In genomic region chr16:29821663-29822115, GRCh38 we compare ENCODE assay signal across 8 cellular contexts. TPM values are rescaled to one million over a fixed set of nuclear protein-coding genes. Genes with fewer than 3 reads are reported as not detected.
A peak's percentile ranks its signal among the peaks of the same experiment; 100 is the strongest.
DNase-seq lines count a peak whose midpoint lies in the region; ATAC-seq and TF ChIP-seq lines count a peak whose summit lies in the region.

No MANE protein-coding gene starts in this region.

- BruUV-seq in MCF 10A (replicated peaks; lab: Mats Ljungman, UMichigan), result no TSS peak

- intact Hi-C loops in MCF 10A (cut with micrococcal nuclease), result loop anchor here (5.0 kb wide), 3 partner anchors 41 to 201 kb away; partner anchors contain the start of genes C16orf92, CDIPT, HIRIP3 and INO80E

- peak overlapping the region; percentile 96 for H3K27ac Mint-ChIP-seq in stimulated activated naive CD8-positive, alpha-beta T cell treated with anti-CD3 and anti-CD28 coated beads, Interleukin-15, Interleukin-2, amounts not matched to agents 100 ng/mL and 50 ng/mL, for 24 hours
- H3K27ac Mint-ChIP-seq in MCF 10A (ENCODE audit: low read depth, unreplicated experiment), result peak overlapping the region; percentile 1

- no peak for ATAC-seq in stimulated activated naive CD8-positive, alpha-beta T cell treated with anti-CD3 and anti-CD28 coated beads, Interleukin-15, Interleukin-2, amounts not matched to agents 100 U/mL and 50 U/mL, for 24 hours
- no peak for ATAC-seq in HG02642 (IDR thresholded peaks at IDR 0.05; ENCODE audit: poor library complexity, unreplicated experiment)

- no peak overlapping the region for H3K4me3 ChIP-seq in mesodermal cell (ENCODE audit: extremely low read depth, insufficient read depth, low read length, poor library complexity, severe bottlenecking)

- POLR2A ChIA-PET in MCF 10A (lab: Yijun Ruan, JAX), result interaction anchor here (0.5 to 7.9 kb wide), 12 partner anchors 11 to 174 kb away, joined by 3 to 120 read pairs (median 10); partner anchors contain the start of genes CDIPT, HIRIP3, INO80E and KCTD13

- peak overlapping the region; percentile 45 for H3K27ac ChIP-seq in mesodermal cell (ENCODE audit: low read depth, low read length, severe bottlenecking)

- H3K4me1 ChIP-seq in mesodermal cell (ENCODE audit: control insufficient read depth, insufficient read depth, low read length, poor library complexity, severe bottlenecking), result peaks cover 38% of the 10 kb centered on the region

- no peak for DNase-seq in stimulated activated naive CD8-positive, alpha-beta T cell treated with anti-CD3 and anti-CD28 coated beads, Interleukin-15, Interleukin-2, amounts not matched to agents 100 U/mL and 50 U/mL, for 24 hours
- DNase-seq in MCF 10A (ENCODE audit: unreplicated experiment), result peak; percentile 78
- no peak for DNase-seq in DMS153 treated with DMSO at 0.1 percent for 48 hours (lab: John Stamatoyannopoulos, UW; ENCODE audit: unreplicated experiment)
- no peak for DNase-seq in NCI-H2227 (lab: John Stamatoyannopoulos, UW; ENCODE audit: unreplicated experiment)
- no peak for DNase-seq in HuH-7.5 (ENCODE audit: low spot score)

- 90 to 91% methylated on average over 7 of the region's 7 CpGs for WGBS in mesodermal cell (ENCODE audit: insufficient coverage in 2 of 2), 2 experiments

- no peaks in the 10 kb centered on the region for H3K9me3 ChIP-seq in mesodermal cell (ENCODE audit: control insufficient read depth, low read length)

- peaks cover 40% of the 10 kb centered on the region for H3K36me3 Mint-ChIP-seq in stimulated activated naive CD8-positive, alpha-beta T cell treated with anti-CD3 and anti-CD28 coated beads, Interleukin-15, Interleukin-2, amounts not matched to agents 100 ng/mL and 50 ng/mL, for 24 hours (ENCODE audit: low read depth)
- peaks cover 53% of the 10 kb centered on the region for H3K36me3 Mint-ChIP-seq in MCF 10A (ENCODE audit: insufficient read depth, unreplicated experiment)

- CTCF ChIA-PET in MCF 10A (lab: Yijun Ruan, JAX), result interaction anchor here (0.6 to 6.2 kb wide), 5 partner anchors 17 to 45 kb away, joined by 3 to 52 read pairs (median 4); no protein-coding TSS in a partner anchor

- TF ChIP-seq CTCF in MCF 10A (IDR thresholded peaks at IDR 0.05; ENCODE audit: unreplicated experiment), result no peak

- no peaks in the 10 kb centered on the region for H3K9me3 Mint-ChIP-seq in stimulated activated naive CD8-positive, alpha-beta T cell treated with anti-CD3 and anti-CD28 coated beads, Interleukin-15, Interleukin-2, amounts not matched to agents 100 ng/mL and 50 ng/mL, for 24 hours
- H3K9me3 Mint-ChIP-seq in MCF 10A (ENCODE audit: unreplicated experiment), result no peaks in the 10 kb centered on the region

- H3K27me3 Mint-ChIP-seq in stimulated activated naive CD8-positive, alpha-beta T cell treated with anti-CD3 and anti-CD28 coated beads, Interleukin-15, Interleukin-2, amounts not matched to agents 100 ng/mL and 50 ng/mL, for 24 hours, result no peaks in the 10 kb centered on the region
- no peaks in the 10 kb centered on the region for H3K27me3 Mint-ChIP-seq in MCF 10A (ENCODE audit: insufficient read depth, unreplicated experiment)

- H3K4me3 Mint-ChIP-seq in stimulated activated naive CD8-positive, alpha-beta T cell treated with anti-CD3 and anti-CD28 coated beads, Interleukin-15, Interleukin-2, amounts not matched to agents 100 ng/mL and 50 ng/mL, for 24 hours, result peak overlapping the region; percentile 92
- H3K4me3 Mint-ChIP-seq in MCF 10A (ENCODE audit: unreplicated experiment), result peak overlapping the region; percentile 62

- H3K4me1 Mint-ChIP-seq in stimulated activated naive CD8-positive, alpha-beta T cell treated with anti-CD3 and anti-CD28 coated beads, Interleukin-15, Interleukin-2, amounts not matched to agents 100 ng/mL and 50 ng/mL, for 24 hours (ENCODE audit: low read depth), result peaks cover 99% of the 10 kb centered on the region
- H3K4me1 Mint-ChIP-seq in MCF 10A (ENCODE audit: insufficient read depth, unreplicated experiment), result peaks cover 30% of the 10 kb centered on the region

- H3K36me3 ChIP-seq in mesodermal cell (ENCODE audit: control insufficient read depth, insufficient read depth, low read length), result peaks cover 33% of the 10 kb centered on the region

RNA-seq across cellular contexts. Expression of gene MVP, which starts 1.4 kb away (rescaled TPM):
- 56.5 and 71.9 TPM in 2 replicates for total RNA-seq in MCF 10A (2022)
- 6.5 TPM for polyA plus RNA-seq in mesodermal cell (2013, experiment 1 of 2)
- 6.7 TPM for polyA plus RNA-seq in mesodermal cell (2013, experiment 2 of 2)

RNA-seq across cellular contexts. Expression of gene PAGR1, which starts 5.7 kb away (rescaled TPM):
- 21.3 and 25.0 TPM in 2 replicates for total RNA-seq in MCF 10A (2022)
- 50.1 TPM for polyA plus RNA-seq in mesodermal cell (2013, experiment 1 of 2)
- 40.6 TPM for polyA plus RNA-seq in mesodermal cell (2013, experiment 2 of 2)

RNA-seq across cellular contexts. Expression of gene PRRT2, which starts 9.7 kb away (rescaled TPM):
- 0.42 and 0.96 TPM in 2 replicates for total RNA-seq in MCF 10A (2022)
- polyA plus RNA-seq in mesodermal cell (2013, experiment 1 of 2), result 32.8 TPM
- polyA plus RNA-seq in mesodermal cell (2013, experiment 2 of 2), result 25.6 TPM

RNA-seq across cellular contexts. Expression of gene MAZ, which starts 15.4 kb away (rescaled TPM):
- total RNA-seq in MCF 10A (2022), result 185 and 194 TPM in 2 replicates
- polyA plus RNA-seq in mesodermal cell (2013, experiment 1 of 2), result 311 TPM
- polyA plus RNA-seq in mesodermal cell (2013, experiment 2 of 2), result 290 TPM

RNA-seq across cellular contexts. Expression of gene KIF22, which starts 31.1 kb away (rescaled TPM):
- 36.3 and 53.8 TPM in 2 replicates for total RNA-seq in MCF 10A (2022)
- polyA plus RNA-seq in mesodermal cell (2013, experiment 1 of 2), result 88.2 TPM
- polyA plus RNA-seq in mesodermal cell (2013, experiment 2 of 2), result 82.6 TPM
